Comparison of ENCODE assay signal across 16 cellular contexts in genomic region chr2:129606496-129607270, GRCh38.
"Had no signal": no experiment of that assay in that cellular context is flagged by ENCODE, and none has a peak within 500 bp of the region (broad histone marks: within the 10 kb centered on the region; RNA-seq: fewer than 3 reads in every experiment).

No MANE protein-coding gene starts in this region.

- ATAC-seq: activated CD8-positive, alpha-beta T cell treated with anti-CD3 and anti-CD28 coated beads for 36 hours; left lung; natural killer cell treated with Interleukin-12 subunit alpha and Interleukin-12 subunit beta and Interleukin-15 and Interleukin-18, amount 100 ng/mL, for 72 hours; psoas muscle; T-helper 17 cell had no signal

- FAIRE-seq: keratinocyte had no signal

- H3K4me1 ChIP-seq: left lung, psoas muscle, upper lobe of left lung had no signal

- H3K36me3 ChIP-seq: left lung, upper lobe of left lung had no signal

- H3K27ac ChIP-seq: left lung, psoas muscle, upper lobe of left lung had no signal

- DNase-seq: activated CD4-positive, alpha-beta T cell treated with anti-CD3 and anti-CD28 coated beads for 4 hours; activated CD8-positive, alpha-beta memory T cell treated with anti-CD3 and anti-CD28 coated beads, Interleukin-2, amount 50 U/mL, for 48 hours; activated CD8-positive, alpha-beta T cell treated with anti-CD3 and anti-CD28 coated beads for 36 hours; activated gamma-delta T cell treated with Interleukin-2 at 50 U/mL for 16 hours; amniotic stem cell; central memory CD4-positive, alpha-beta T cell; cortex of kidney; effector CD4-positive, alpha-beta T cell; foreskin melanocyte; head of caudate nucleus; left lung; psoas muscle; T-helper 17 cell; upper lobe of left lung had no signal

- H3K27me3 ChIP-seq: left lung, upper lobe of left lung had no signal

- H3K9me3 ChIP-seq: psoas muscle, upper lobe of left lung had no signal

- H3K4me3 ChIP-seq: left lung, psoas muscle, upper lobe of left lung had no signal
